ENCODE assay signal across 15 cellular contexts in genomic region chr4:108111781-108112180, GRCh38. TPM values are rescaled to one million over a fixed set of nuclear protein-coding genes. Genes with fewer than 3 reads are reported as not detected.
"Had no signal": no experiment of that assay in that cellular context is flagged by ENCODE, and none has a peak within 500 bp of the region (broad histone marks: within the 10 kb centered on the region; RNA-seq: fewer than 3 reads in every experiment).

No MANE protein-coding gene starts in this region.

- H3K27me3 ChIP-seq: colonic mucosa, gastroesophageal sphincter, spleen, upper lobe of left lung had no signal

- DNase-seq: colonic mucosa; effector CD8-positive, alpha-beta T cell; kidney; mesendoderm; SHP77; spleen; stimulated activated CD4-positive, alpha-beta T cell treated with anti-CD3 and anti-CD28 coated beads, Interleukin-2, amount 100 ng/mL, for 24 hours; stimulated activated naive B cell treated with anti-CD40 and anti-IgM and Interleukin-4, amounts not matched to agents 10 μg/mL and 1 μg/mL and 100 μg/mL, for 72 hours; T-helper 9 cell; upper lobe of left lung had no signal

- H3K9me3 Mint-ChIP-seq: stimulated activated naive B cell treated with anti-CD40 and anti-IgM and Interleukin-4, amounts not matched to agents 10 μg/mL and 1 μg/mL and 100 μg/mL, for 72 hours had no signal

- H3K27me3 Mint-ChIP-seq: stimulated activated naive B cell treated with anti-CD40 and anti-IgM and Interleukin-4, amounts not matched to agents 10 μg/mL and 1 μg/mL and 100 μg/mL, for 72 hours had no signal

- H3K4me3 Mint-ChIP-seq: stimulated activated naive B cell treated with anti-CD40 and anti-IgM and Interleukin-4, amounts not matched to agents 10 μg/mL and 1 μg/mL and 100 μg/mL, for 72 hours had no signal

- H3K9me3 ChIP-seq: colonic mucosa, gastroesophageal sphincter, spleen, upper lobe of left lung had no signal

- H3K27ac Mint-ChIP-seq: stimulated activated naive B cell treated with anti-CD40 and anti-IgM and Interleukin-4, amounts not matched to agents 10 μg/mL and 1 μg/mL and 100 μg/mL, for 72 hours had no signal

- H3K4me1 ChIP-seq: colonic mucosa, gastroesophageal sphincter, upper lobe of left lung had no signal

- H3K36me3 ChIP-seq: colonic mucosa, gastroesophageal sphincter, spleen, upper lobe of left lung had no signal

- H3K4me3 ChIP-seq: colonic mucosa, gastroesophageal sphincter, spleen, upper lobe of left lung had no signal

- ATAC-seq: gastroesophageal sphincter; sciatic nerve; SK-N-SH treated with all-trans-retinoic acid at 6 μM for 48 hours; stimulated activated naive B cell treated with anti-CD40 and anti-IgM and Interleukin-4, amounts not matched to agents 10 μg/mL and 1 μg/mL and 100 μg/mL, for 72 hours had no signal

- H3K27ac ChIP-seq: colonic mucosa, epithelial cell of prostate, gastroesophageal sphincter, upper lobe of left lung had no signal

RNA-seq across cellular contexts. Expression of gene LEF1, which starts 57.0 kb away (rescaled TPM):
- total RNA-seq: pulmonary artery endothelial cell had no signal
